In the genomic region with DNA sequence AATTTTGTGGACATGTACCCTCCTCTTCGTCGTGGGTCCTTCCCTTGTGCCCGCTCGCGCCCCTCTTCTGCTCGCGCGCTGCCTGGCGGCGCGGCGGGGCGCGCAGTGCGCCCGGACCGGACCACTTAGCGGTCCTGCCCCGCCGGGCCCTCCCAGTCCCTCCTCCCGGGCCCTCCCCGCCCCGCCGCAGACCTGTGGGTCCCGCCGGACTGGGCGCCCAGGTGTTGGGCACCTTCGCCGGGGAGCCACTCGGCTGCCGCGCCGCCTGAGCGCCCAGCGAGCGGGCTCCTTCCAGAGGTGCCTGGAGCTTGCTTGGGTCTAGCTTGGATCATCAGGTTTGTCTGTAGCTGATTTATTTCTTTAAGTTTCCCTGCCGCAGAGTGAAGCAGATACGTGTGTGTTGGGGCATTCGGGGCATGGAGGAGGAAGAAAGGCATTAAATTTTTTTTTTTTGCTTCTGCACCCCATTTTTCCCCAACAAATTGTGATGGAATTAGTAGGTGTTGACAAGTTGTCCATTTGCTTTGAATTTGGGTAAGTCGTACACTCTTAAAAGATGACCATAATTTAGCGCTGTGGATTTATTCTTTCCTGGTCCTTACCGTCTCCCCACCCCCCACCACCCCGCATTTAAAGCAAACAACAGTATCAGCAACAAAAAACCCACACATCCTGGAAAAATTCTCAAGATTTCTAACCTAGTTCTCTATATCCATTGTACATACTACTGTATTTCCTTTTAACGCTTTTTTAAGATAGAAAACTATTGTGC, we compare ENCODE assay signal across 8 cellular contexts. TPM values are rescaled to one million over a fixed set of nuclear protein-coding genes. Genes with fewer than 3 reads are reported as not detected.
DNase-seq lines count a peak whose midpoint lies in the region; ATAC-seq and TF ChIP-seq lines count a peak whose summit lies in the region.

No MANE protein-coding gene starts in this region.

- peak overlapping the region; percentile 72 for H3K4me2 ChIP-seq in hepatocyte

- H3K4me3 ChIP-seq in adrenal gland: peak overlapping the region; percentile 63 to 100 (median 68)
- H3K4me3 ChIP-seq in hepatocyte: peak overlapping the region; percentile 90
- peak overlapping the region; percentile 73 to 98 (median 84) for H3K4me3 ChIP-seq in sigmoid colon

- peak overlapping the region; percentile 75 for H2AFZ ChIP-seq in hepatocyte

- peaks cover 9% of the 10 kb centered on the region for H4K20me1 ChIP-seq in hepatocyte (ENCODE audit: insufficient read depth, poor library complexity, severe bottlenecking)

- H3K27me3 ChIP-seq in adrenal gland (no peaks in the 10 kb centered on the region), hepatocyte (no peaks in the 10 kb centered on the region), sigmoid colon (no peaks in the 10 kb centered on the region)

- H3K4me1 ChIP-seq in adrenal gland (replicated peaks in 1 of 2) (peaks cover 0 to 22% of the 10 kb centered on the region in 2 donors), hepatocyte (ENCODE audit: insufficient read depth) (no peaks in the 10 kb centered on the region), sigmoid colon (peaks cover 0 to 24% (median 16%) of the 10 kb centered on the region in 4 donors)

- no peaks in the 10 kb centered on the region for H3K9me3 ChIP-seq in adrenal gland (replicated peaks in 1 of 3)
- no peaks in the 10 kb centered on the region for H3K9me3 ChIP-seq in hepatocyte (ENCODE audit: low read depth)
- no peaks in the 10 kb centered on the region for H3K9me3 ChIP-seq in sigmoid colon

- CTCF ChIA-PET in RWPE1 (lab: Yijun Ruan, JAX): interaction anchor here (0.6 to 1.7 kb wide), 3 partner anchors 80 to 243 kb away, joined by 3 to 12 read pairs (median 4); no protein-coding TSS in a partner anchor

- POLR2A ChIA-PET in RWPE1 (lab: Yijun Ruan, JAX; ENCODE audit: low non-redundant PET): no interaction called here

- TF ChIP-seq CTCF in RWPE1 (conservative IDR thresholded peaks at IDR 0.05; ENCODE audit: low read depth) (no peak), adrenal gland (IDR thresholded peaks at IDR 0.05) (peak in 1 of 6 experiments; percentile 1), hepatocyte (IDR thresholded peaks at IDR 0.05; ENCODE audit: poor library complexity) (no peak), sigmoid colon (IDR thresholded peaks at IDR 0.05) (no peak)

- no peaks in the 10 kb centered on the region for H3K9me2 ChIP-seq in hepatocyte (replicated peaks; ENCODE audit: insufficient read depth)

- H3K27ac ChIP-seq in RWPE1: peak overlapping the region; percentile 92
- H3K27ac ChIP-seq in adrenal gland: peak overlapping the region; percentile 31 to 97 (median 90)
- peak overlapping the region; percentile 96 for H3K27ac ChIP-seq in hepatocyte
- peak overlapping the region; percentile 92 to 97 (median 95) for H3K27ac ChIP-seq in sigmoid colon

- peak; percentile 29 for ATAC-seq in GM19438 (IDR thresholded peaks at IDR 0.05; ENCODE audit: low read depth, unreplicated experiment)
- ATAC-seq in HG03460 (IDR thresholded peaks at IDR 0.05; ENCODE audit: unreplicated experiment): peak; percentile 25

- TF ChIP-seq POLR2A in adrenal gland (IDR thresholded peaks at IDR 0.05) (no peak), sigmoid colon (IDR thresholded peaks at IDR 0.05) (peak in 1 of 2 donors; percentile 2)

- peaks cover 50% of the 10 kb centered on the region for H3K79me2 ChIP-seq in hepatocyte

- DNase-seq in COLO829 (ENCODE audit: low spot score) (peak; percentile 31), RWPE1 (ENCODE audit: low spot score) (peak; percentile 53), adrenal gland (peak in 6 of 7 donors; percentile 41 to 65 (median 52)), hepatocyte (ENCODE audit: low spot score) (peak; percentile 75), sigmoid colon (peak; percentile 72), occipital lobe (lab: John Stamatoyannopoulos, UW) (no peak)

- intact Hi-C loops in adrenal gland (cut with DNase I) (no loop called here), sigmoid colon (cut with DNase I) (loop anchor here (5.0 to 10.0 kb wide), 6 partner anchors 39 to 1029 kb away; a partner anchor contains a TSS)

- no peak for TF ChIP-seq EP300 in sigmoid colon (IDR thresholded peaks at IDR 0.05)

- 1 to 7% (median 2%) methylated on average over 13 to 44 of the region's 44 CpGs for WGBS in adrenal gland, 4 donors
- 3% methylated on average over 17 of the region's 44 CpGs for WGBS in hepatocyte (ENCODE audit: low lambda C conversion rate, missing lambda C conversion rate)
- WGBS in sigmoid colon, 2 donors: 1% methylated on average over 44 of the region's 44 CpGs

- no peaks in the 10 kb centered on the region for H3K36me3 ChIP-seq in adrenal gland (replicated peaks in 1 of 2)
- H3K36me3 ChIP-seq in hepatocyte (replicated peaks; ENCODE audit: insufficient read depth, low read depth): no peaks in the 10 kb centered on the region
- no peaks in the 10 kb centered on the region for H3K36me3 ChIP-seq in sigmoid colon

RNA-seq across cellular contexts. Expression of a gene that starts 0.9 kb away (rescaled TPM):
- total RNA-seq in adrenal gland (100 to 1,000 TPM in 1 of 8 donors, 10 to 100 TPM in 7; 16.7 to 217 (median 18.2) TPM), hepatocyte (65.4 and 71.8 TPM in 2 replicates), sigmoid colon (10 to 100 TPM in 3 of 4 donors, 1 to 10 TPM in 1; 10.0 to 19.8 (median 12.6) TPM), occipital lobe (37.7 TPM)
- polyA plus RNA-seq in adrenal gland (10 to 100 TPM in 1 of 3 donors, 1 to 10 TPM in 2; 3.6 to 23.5 (median 4.8) TPM), hepatocyte (37.1 and 38.7 TPM in 2 replicates), sigmoid colon (10 to 100 TPM in 1 of 3 donors, 1 to 10 TPM in 2; 4.8 to 11.6 (median 5.8) TPM)
